In the genomic region with DNA sequence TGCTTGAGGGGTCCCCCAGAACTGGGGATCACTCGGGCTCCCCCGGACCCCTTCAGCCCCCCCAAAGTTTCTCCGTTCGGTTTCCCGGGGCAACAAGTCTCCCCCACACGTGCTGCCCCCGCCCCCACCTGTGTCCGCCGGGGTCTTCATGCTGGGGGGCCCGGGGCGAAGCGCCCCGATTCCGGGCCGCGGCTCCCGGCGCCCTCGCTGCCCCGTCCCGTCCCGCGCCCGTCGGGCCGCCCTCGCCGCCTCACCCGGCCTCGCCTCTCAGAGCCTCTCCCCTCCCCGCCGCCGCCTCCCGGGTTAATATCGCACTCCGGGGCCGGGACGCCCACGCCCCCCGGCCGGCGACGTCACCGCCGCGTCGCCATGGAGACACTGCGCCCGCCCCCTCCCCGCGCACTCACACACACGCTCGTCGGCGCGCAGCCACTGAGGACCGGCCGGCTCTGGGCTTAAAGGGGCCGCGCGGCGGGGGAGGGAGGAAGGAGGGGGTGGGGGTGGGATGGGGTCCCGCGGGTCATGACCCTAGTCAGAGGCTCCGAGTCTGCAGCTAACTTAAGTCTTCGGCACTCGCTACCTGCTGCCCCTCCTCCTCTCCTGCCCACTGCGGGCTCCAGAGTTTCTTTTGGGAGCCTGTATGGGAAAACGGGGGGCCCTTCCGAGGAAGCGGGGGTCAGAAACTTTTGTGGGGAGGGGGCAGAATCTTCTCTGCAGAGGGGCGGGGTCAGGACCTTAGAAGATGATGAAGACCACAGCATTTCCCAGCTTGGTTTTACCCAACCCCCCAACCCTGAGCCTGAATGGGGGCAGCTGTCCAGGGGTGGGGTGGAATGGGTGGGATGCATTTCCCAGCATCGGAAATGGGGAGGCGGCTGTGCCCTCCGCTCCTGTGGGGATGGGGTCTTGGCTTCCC, we compare ENCODE assay signal across 8 cellular contexts. TPM values are rescaled to one million over a fixed set of nuclear protein-coding genes. Genes with fewer than 3 reads are reported as not detected.
A peak's percentile ranks its signal among the peaks of the same experiment; 100 is the strongest.
DNase-seq lines count a peak whose midpoint lies in the region; ATAC-seq and TF ChIP-seq lines count a peak whose summit lies in the region.

Gene ERF (minus strand): TSS at position 279 of the 916 bp plus-strand sequence. CDS start 129 bp downstream, at position 150.

- no peaks in the 10 kb centered on the region for H3K4me1 ChIP-seq in foreskin keratinocyte
- H3K4me1 ChIP-seq in neuron (ENCODE audit: insufficient read depth, low read length) = peaks cover 32% of the 10 kb centered on the region

- H2AFZ ChIP-seq in neuron (ENCODE audit: low read depth, low read length) = peak within 1 kb of the TSS; percentile 71

- ATAC-seq in GM21723 (IDR thresholded peaks at IDR 0.05; ENCODE audit: unreplicated experiment) = peak; percentile 48
- ATAC-seq in foreskin keratinocyte = peak; percentile 69

- peak within 1 kb of the TSS; percentile 93 for H3K27ac ChIP-seq in foreskin keratinocyte

- no peaks in the 10 kb centered on the region for H3K27me3 ChIP-seq in foreskin keratinocyte
- H3K27me3 ChIP-seq in neuron (ENCODE audit: insufficient read depth, low read length) = no peaks in the 10 kb centered on the region

- no peak for TF ChIP-seq CTCF in foreskin keratinocyte (conservative IDR thresholded peaks at IDR 0.05)

- no peaks in the 10 kb centered on the region for H3K9me3 ChIP-seq in neuron (ENCODE audit: low read length)

- peaks cover 7% of the 10 kb centered on the region for H3K36me3 ChIP-seq in neuron (ENCODE audit: insufficient read depth, low read length)

- peak within 1 kb of the TSS; percentile 98 for H3K4me3 ChIP-seq in neuron (ENCODE audit: low read length)

- DNase-seq in DMS 273 (lab: John Stamatoyannopoulos, UW; ENCODE audit: unreplicated experiment) = peak; percentile 96
- peak; percentile 91 for DNase-seq in LoVo (ENCODE audit: low spot score)
- peak; percentile 74 for DNase-seq in SIG-M5 treated with dmso at 0.1 percent for 504 hours (lab: John Stamatoyannopoulos, UW; ENCODE audit: unreplicated experiment)
- DNase-seq in activated gamma-delta T cell treated with anti-CD3 and anti-CD28 coated beads, Interleukin-2, amount 50 U/mL, for 16 hours (ENCODE audit: low read depth) = peak; percentile 90
- peak in 1 of 2 donors; percentile 72 for DNase-seq in foreskin keratinocyte
- DNase-seq in stromal cell of bone marrow (ENCODE audit: low read depth) = peak; percentile 83

RNA-seq across cellular contexts. Expression of gene ERF, which starts in this region (rescaled TPM):
- 83.9 and 91.9 TPM in 2 replicates for total RNA-seq in foreskin keratinocyte
- polyA plus RNA-seq in foreskin keratinocyte = 87.6 and 96.7 TPM in 2 replicates
